ENCODE assay signal across 27 cellular contexts in the genomic region with DNA sequence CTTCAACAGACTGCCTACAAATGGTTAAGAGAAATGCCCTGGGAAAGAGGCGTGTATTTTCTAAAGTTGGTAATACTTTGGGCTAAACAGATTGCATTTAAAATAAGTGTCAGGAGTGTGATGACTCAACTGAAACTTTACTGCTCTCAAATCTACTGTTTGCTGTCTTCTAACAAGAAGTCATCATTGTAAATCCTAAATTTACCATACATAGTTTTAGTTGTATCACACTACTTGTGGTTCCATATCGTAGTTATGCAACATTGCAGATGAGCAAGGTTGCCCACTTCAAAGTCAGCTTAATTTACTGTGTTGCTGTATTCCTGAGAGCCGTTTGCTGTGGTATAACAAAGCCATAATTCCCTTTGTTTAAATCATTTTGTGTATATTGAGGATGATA. TPM values are rescaled to one million over a fixed set of nuclear protein-coding genes. Genes with fewer than 3 reads are reported as not detected.
"Had no signal": no experiment of that assay in that cellular context is flagged by ENCODE, and none has a peak within 500 bp of the region (broad histone marks: within the 10 kb centered on the region; RNA-seq: fewer than 3 reads in every experiment).

No MANE protein-coding gene starts in this region.

- H3K4me2 ChIP-seq: hepatocyte, neural progenitor cell had no signal

- H3K27me3 ChIP-seq: hepatocyte, neural progenitor cell, upper lobe of left lung had no signal

- DNase-seq: activated CD4-positive, alpha-beta T cell treated with anti-CD3 and anti-CD28 coated beads for 1 hour; activated CD4-positive, alpha-beta T cell treated with anti-CD3 and anti-CD28 coated beads, Interleukin-2, amount 50 U/mL, for 1 hour; activated CD8-positive, alpha-beta T cell treated with anti-CD3 and anti-CD28 coated beads, Interleukin-2, amount 10 ng/mL, durations not matched to agents 7 days and 5 days; activated gamma-delta T cell; activated naive CD4-positive, alpha-beta T cell treated with anti-CD3 and anti-CD28 coated beads, Interleukin-2, amount 50 U/mL, for 16 hours; activated naive CD8-positive, alpha-beta T cell treated with anti-CD3 and anti-CD28 coated beads, Interleukin-2, amount 50 U/mL, for 24 hours; aorta; effector CD8-positive, alpha-beta T cell; erythroblast; glutamatergic neuron; immature natural killer cell; naive thymus-derived CD8-positive, alpha-beta T cell; retina; stimulated activated CD4-positive, alpha-beta T cell treated with anti-CD3 and anti-CD28 coated beads, Interleukin-4, amount 100 ng/mL, for 24 hours; stimulated activated naive CD4-positive, alpha-beta T cell treated with Interleukin-2 at 50 U/mL for 16 hours; upper lobe of left lung had no signal

- H3K4me1 ChIP-seq: neural progenitor cell, upper lobe of left lung had no signal

- H3K9me3 ChIP-seq: upper lobe of left lung had no signal

- H3K79me2 ChIP-seq: hepatocyte had no signal

- H3K9ac ChIP-seq: neural progenitor cell had no signal

- H2AFZ ChIP-seq: hepatocyte, neural progenitor cell had no signal

- ATAC-seq: activated CD8-positive, alpha-beta T cell treated with anti-CD3 and anti-CD28 coated beads, Interleukin-2, amount 10 ng/mL, durations not matched to agents 7 days and 5 days; activated naive CD8-positive, alpha-beta T cell treated with anti-CD3 and anti-CD28 coated beads, Interleukin-2, amount 50 U/mL, for 24 hours; left lobe of liver; naive thymus-derived CD8-positive, alpha-beta T cell had no signal

- H3K4me3 ChIP-seq: hepatocyte, lung, neural progenitor cell, upper lobe of left lung had no signal

- H3K36me3 ChIP-seq: neural progenitor cell, upper lobe of left lung had no signal

- H3K27ac ChIP-seq: hepatocyte, neural progenitor cell, upper lobe of left lung had no signal

RNA-seq across cellular contexts. Expression of gene RGS21, which starts 59.6 kb away (rescaled TPM):
- total RNA-seq: activated CD8-positive, alpha-beta T cell treated with anti-CD3 and anti-CD28 coated beads, Interleukin-2, amount 10 ng/mL, durations not matched to agents 7 days and 5 days; activated T-helper 1 cell treated with anti-CD3 and anti-CD28 coated beads, Interleukin-12 subunit alpha, Interleukin-12 subunit beta, Interleukin-2, Interleukin-4 antibody, amounts not matched to agents 30 ng/mL and 10 ng/mL and 1 ng/mL, durations not matched to agents 14 hours and 24 hours and 36 hours; aorta; cardiac septum; fibroblast of lung; hepatocyte; kidney epithelial cell; left lobe of liver; lung; naive thymus-derived CD8-positive, alpha-beta T cell; omental fat pad; posterior vena cava; upper lobe of left lung had no signal
- polyA plus RNA-seq: aorta; fibroblast of lung; hepatocyte; immature natural killer cell; lung; naive thymus-derived CD8-positive, alpha-beta T cell; thymus had no signal
